9 cellular contexts compared by ENCODE assay signal in the genomic region with DNA sequence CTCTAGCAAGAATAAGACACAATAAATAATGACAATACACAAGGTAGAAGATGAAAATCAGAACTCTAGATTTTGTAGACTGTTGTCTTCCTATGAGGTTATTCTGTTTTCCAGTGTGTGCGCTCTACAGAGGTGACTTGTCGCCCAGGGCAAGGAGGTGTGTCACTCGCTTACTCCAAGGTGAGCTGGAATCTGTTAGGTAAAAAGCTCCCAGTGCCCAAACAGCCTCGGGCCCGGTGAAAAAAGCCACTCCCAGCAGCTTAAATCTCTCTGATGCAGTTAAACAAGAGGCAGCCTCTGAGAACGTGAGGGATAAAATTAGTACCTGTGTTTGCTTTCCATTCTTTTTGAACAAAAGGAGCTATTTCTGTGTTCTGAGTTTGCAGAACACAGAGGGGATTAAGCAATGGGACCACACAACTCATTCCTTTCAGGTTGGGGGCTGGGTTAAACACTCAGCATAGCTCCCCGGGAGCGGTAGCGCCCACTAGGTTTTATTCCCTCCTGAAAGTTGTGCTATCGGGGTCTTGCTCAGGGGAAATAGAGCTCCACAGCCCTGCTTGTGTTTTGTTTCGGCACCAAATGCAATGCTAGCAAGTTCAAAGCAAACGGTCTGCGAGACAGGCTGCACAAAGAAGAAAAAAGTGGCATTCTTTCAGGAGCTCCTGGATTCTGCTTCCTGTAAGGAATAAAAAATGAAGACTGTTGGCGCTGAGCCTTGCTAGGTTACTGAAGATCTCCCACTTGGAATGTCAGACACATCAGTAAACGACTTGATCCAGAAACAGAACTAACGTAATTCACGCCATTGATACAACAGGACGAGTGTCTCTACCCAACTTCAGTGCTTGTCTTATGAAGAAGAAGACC.
DNase-seq lines count a peak whose midpoint lies in the region; ATAC-seq and TF ChIP-seq lines count a peak whose summit lies in the region.
"Had no signal": no experiment of that assay in that cellular context is flagged by ENCODE, and none has a peak within 500 bp of the region (broad histone marks: within the 10 kb centered on the region; RNA-seq: fewer than 3 reads in every experiment).

No MANE protein-coding gene starts in this region.

- no peak overlapping the region for H3K27ac Mint-ChIP-seq in activated CD8-positive, alpha-beta memory T cell treated with anti-CD3 and anti-CD28 coated beads, Interleukin-2, amount 10 ng/mL, durations not matched to agents 7 days and 5 days
- no peak overlapping the region for H3K27ac Mint-ChIP-seq in activated naive CD8-positive, alpha-beta T cell treated with anti-CD3 and anti-CD28 coated beads for 36 hours
- H3K27ac Mint-ChIP-seq in type B pancreatic cell, result peak overlapping the region; percentile 68

- H3K36me3 ChIP-seq in lung (ENCODE audit: control insufficient read depth in 2 of 2, insufficient read depth in 2 of 2, low read length in 2 of 2), result no peaks in the 10 kb centered on the region

- H3K27me3 ChIP-seq in lung (ENCODE audit: control insufficient read depth, insufficient read depth), result no peaks in the 10 kb centered on the region

- no peak for ATAC-seq in activated CD8-positive, alpha-beta memory T cell treated with anti-CD3 and anti-CD28 coated beads, Interleukin-2, amount 10 ng/mL, durations not matched to agents 7 days and 5 days
- ATAC-seq in lung (ENCODE audit: insufficient read depth, low FRiP score), result peak; percentile 43
- no peak for ATAC-seq in GM18907 (IDR thresholded peaks at IDR 0.05; ENCODE audit: unreplicated experiment)

- peak overlapping the region; percentile 21 for H3K4me3 Mint-ChIP-seq in activated CD8-positive, alpha-beta memory T cell treated with anti-CD3 and anti-CD28 coated beads, Interleukin-2, amount 10 ng/mL, durations not matched to agents 7 days and 5 days
- peak overlapping the region; percentile 40 for H3K4me3 Mint-ChIP-seq in activated naive CD8-positive, alpha-beta T cell treated with anti-CD3 and anti-CD28 coated beads for 36 hours
- peak overlapping the region; percentile 82 for H3K4me3 Mint-ChIP-seq in type B pancreatic cell

- H3K4me1 Mint-ChIP-seq in activated CD8-positive, alpha-beta memory T cell treated with anti-CD3 and anti-CD28 coated beads, Interleukin-2, amount 10 ng/mL, durations not matched to agents 7 days and 5 days, result no peaks in the 10 kb centered on the region
- H3K4me1 Mint-ChIP-seq in activated naive CD8-positive, alpha-beta T cell treated with anti-CD3 and anti-CD28 coated beads for 36 hours, result no peaks in the 10 kb centered on the region
- peaks cover 29% of the 10 kb centered on the region for H3K4me1 Mint-ChIP-seq in type B pancreatic cell (ENCODE audit: unreplicated experiment)

- TF ChIP-seq CTCF in lung (IDR thresholded peaks at IDR 0.05; ENCODE audit: control extremely low read depth, extremely low read depth) (no peak), type B pancreatic cell (conservative IDR thresholded peaks at IDR 0.05) (no peak)

- CTCF ChIA-PET in activated CD8-positive, alpha-beta memory T cell treated with anti-CD3 and anti-CD28 coated beads, Interleukin-2, amount 10 ng/mL, durations not matched to agents 7 days and 5 days (lab: Charles Lee), result no interaction called here

- no peak overlapping the region for H3K4me3 ChIP-seq in lung

- WGBS in lung, 2 donors, result 22% methylated on average over 18 of the region's 18 CpGs

- H3K9me3 ChIP-seq in lung (ENCODE audit: control insufficient read depth in 2 of 2, insufficient read depth in 1 of 2, low read length in 1 of 2), result peaks cover 0 to 2% of the 10 kb centered on the region in 2 donors

- DNase-seq in activated CD8-positive, alpha-beta memory T cell treated with anti-CD3 and anti-CD28 coated beads, Interleukin-2, amount 10 ng/mL, durations not matched to agents 7 days and 5 days, result no peak
- no peak for DNase-seq in activated CD8-positive, alpha-beta memory T cell treated with anti-CD3 and anti-CD28 coated beads, Interleukin-2, amount 50 U/mL, for 48 hours
- DNase-seq in activated naive CD8-positive, alpha-beta T cell treated with anti-CD3 and anti-CD28 coated beads for 36 hours, result no peak
- DNase-seq in lung (ENCODE audit: low spot score) (no peak), type B pancreatic cell (ENCODE audit: extremely low spot score, unreplicated experiment) (no peak), COLO829 (ENCODE audit: low spot score) (no peak)
- no peak for DNase-seq in effector CD4-positive, alpha-beta T cell
- DNase-seq: amniotic stem cell had no signal

- H3K4me1 ChIP-seq in lung (ENCODE audit: control insufficient read depth in 2 of 2, insufficient read depth in 2 of 2, low read length in 2 of 2), result peaks cover 0 to 5% of the 10 kb centered on the region in 2 donors

- peak overlapping the region in 1 of 2 donors; percentile 79 for H3K27ac ChIP-seq in lung (ENCODE audit: low read depth in 1 of 2, low read length in 1 of 2)

- H3K27me3 Mint-ChIP-seq in activated CD8-positive, alpha-beta memory T cell treated with anti-CD3 and anti-CD28 coated beads, Interleukin-2, amount 10 ng/mL, durations not matched to agents 7 days and 5 days, result no peaks in the 10 kb centered on the region
- H3K27me3 Mint-ChIP-seq in activated naive CD8-positive, alpha-beta T cell treated with anti-CD3 and anti-CD28 coated beads for 36 hours, result peaks cover 26% of the 10 kb centered on the region
- peaks cover 28% of the 10 kb centered on the region for H3K27me3 Mint-ChIP-seq in type B pancreatic cell

- H3K9me3 Mint-ChIP-seq in activated CD8-positive, alpha-beta memory T cell treated with anti-CD3 and anti-CD28 coated beads, Interleukin-2, amount 10 ng/mL, durations not matched to agents 7 days and 5 days (ENCODE audit: low read depth), result peaks cover 3% of the 10 kb centered on the region
- H3K9me3 Mint-ChIP-seq in activated naive CD8-positive, alpha-beta T cell treated with anti-CD3 and anti-CD28 coated beads for 36 hours, result no peaks in the 10 kb centered on the region
- H3K9me3 Mint-ChIP-seq in type B pancreatic cell, result no peaks in the 10 kb centered on the region

- no peaks in the 10 kb centered on the region for H3K36me3 Mint-ChIP-seq in activated CD8-positive, alpha-beta memory T cell treated with anti-CD3 and anti-CD28 coated beads, Interleukin-2, amount 10 ng/mL, durations not matched to agents 7 days and 5 days
- no peaks in the 10 kb centered on the region for H3K36me3 Mint-ChIP-seq in activated naive CD8-positive, alpha-beta T cell treated with anti-CD3 and anti-CD28 coated beads for 36 hours
- no peaks in the 10 kb centered on the region for H3K36me3 Mint-ChIP-seq in type B pancreatic cell

Comparison
In these comparisons a context has a peak if more than half of its experiments do, and no peak if none do; other contexts are left out.
1. H3K4me3 Mint-ChIP-seq: peak in every context shown above with its lines; median percentile 82 in type B pancreatic cell; 40 in activated naive CD8-positive, alpha-beta T cell treated with anti-CD3 and anti-CD28 coated beads for 36 hours; 21 in activated CD8-positive, alpha-beta memory T cell treated with anti-CD3 and anti-CD28 coated beads, Interleukin-2, amount 10 ng/mL, durations not matched to agents 7 days and 5 days.